In genomic region chr21:30194701-30195299, GRCh38 we compare ENCODE assay signal across 9 cellular contexts. TPM values are rescaled to one million over a fixed set of nuclear protein-coding genes. Genes with fewer than 3 reads are reported as not detected.
DNase-seq lines count a peak whose midpoint lies in the region; ATAC-seq and TF ChIP-seq lines count a peak whose summit lies in the region.
"Had no signal": no experiment of that assay in that cellular context is flagged by ENCODE, and none has a peak within 500 bp of the region (broad histone marks: within the 10 kb centered on the region; RNA-seq: fewer than 3 reads in every experiment).

No MANE protein-coding gene starts in this region.

- no peak overlapping the region for H3K4me3 ChIP-seq in cardiac muscle cell

- no peaks in the 10 kb centered on the region for H3K36me3 Mint-ChIP-seq in activated T-helper 1 cell treated with anti-CD3 and anti-CD28 coated beads, Interleukin-12 subunit alpha, Interleukin-12 subunit beta, Interleukin-2, Interleukin-4 antibody, amounts not matched to agents 30 ng/mL and 10 ng/mL and 1 ng/mL, durations not matched to agents 14 hours and 24 hours and 36 hours (ENCODE audit: low read depth)
- H3K36me3 Mint-ChIP-seq: activated naive CD4-positive, alpha-beta T cell treated with anti-CD3 and anti-CD28 coated beads, Interleukin-2, amount 50 U/mL, for 72 hours had no signal

- no peak overlapping the region for H3K4me3 Mint-ChIP-seq in activated T-helper 1 cell treated with anti-CD3 and anti-CD28 coated beads, Interleukin-12 subunit alpha, Interleukin-12 subunit beta, Interleukin-2, Interleukin-4 antibody, amounts not matched to agents 30 ng/mL and 10 ng/mL and 1 ng/mL, durations not matched to agents 14 hours and 24 hours and 36 hours

- H3K36me3 ChIP-seq in cardiac muscle cell, result no peaks in the 10 kb centered on the region

- no peaks in the 10 kb centered on the region for H3K27me3 Mint-ChIP-seq in activated T-helper 1 cell treated with anti-CD3 and anti-CD28 coated beads, Interleukin-12 subunit alpha, Interleukin-12 subunit beta, Interleukin-2, Interleukin-4 antibody, amounts not matched to agents 30 ng/mL and 10 ng/mL and 1 ng/mL, durations not matched to agents 14 hours and 24 hours and 36 hours (ENCODE audit: insufficient read depth)

- DNase-seq in cardiac muscle cell (ENCODE audit: low read depth in 1 of 2, low spot score in 1 of 2) (peak; percentile 62 to 64), Right ventricle myocardium superior (no peak), NCI-H146 treated with DMSO at 0.1 percent for 48 hours (lab: John Stamatoyannopoulos, UW; ENCODE audit: unreplicated experiment) (peak; percentile 45), left kidney (ENCODE audit: low read depth, low spot score) (peak; percentile 72), C1 segment of cervical spinal cord (lab: John Stamatoyannopoulos, UW) (no peak), posterior vena cava (ENCODE audit: low spot score) (no peak)
- no peak for DNase-seq in activated T-helper 1 cell treated with anti-CD3 and anti-CD28 coated beads, Interleukin-12 subunit alpha, Interleukin-12 subunit beta, Interleukin-2, Interleukin-4 antibody, amounts not matched to agents 30 ng/mL and 10 ng/mL and 1 ng/mL, durations not matched to agents 14 hours and 24 hours and 36 hours (ENCODE audit: low spot score)

- H3K9me3 ChIP-seq in cardiac muscle cell (ENCODE audit: low read depth), result no peaks in the 10 kb centered on the region

- no peaks in the 10 kb centered on the region for H3K4me1 ChIP-seq in cardiac muscle cell (ENCODE audit: low read depth)

- intact Hi-C loops in Right ventricle myocardium superior (cut with DNase I) (no loop called here), posterior vena cava (cut with DNase I) (no loop called here)
- intact Hi-C loops in activated T-helper 1 cell treated with anti-CD3 and anti-CD28 coated beads, Interleukin-12 subunit alpha, Interleukin-12 subunit beta, Interleukin-2, Interleukin-4 antibody, amounts not matched to agents 30 ng/mL and 10 ng/mL and 1 ng/mL, durations not matched to agents 14 hours and 24 hours and 36 hours (cut with micrococcal nuclease), result loop anchor here (1.0 kb wide), 1 partner anchor 150 kb away; no protein-coding TSS in a partner anchor

- no peaks in the 10 kb centered on the region for H3K4me1 Mint-ChIP-seq in activated T-helper 1 cell treated with anti-CD3 and anti-CD28 coated beads, Interleukin-12 subunit alpha, Interleukin-12 subunit beta, Interleukin-2, Interleukin-4 antibody, amounts not matched to agents 30 ng/mL and 10 ng/mL and 1 ng/mL, durations not matched to agents 14 hours and 24 hours and 36 hours (ENCODE audit: low read depth)

- ATAC-seq in Right ventricle myocardium superior (ENCODE audit: poor library complexity), result no peak
- ATAC-seq: activated naive CD4-positive, alpha-beta T cell treated with anti-CD3 and anti-CD28 coated beads, Interleukin-2, amount 50 U/mL, for 72 hours had no signal

- H3K27ac Mint-ChIP-seq in activated T-helper 1 cell treated with anti-CD3 and anti-CD28 coated beads, Interleukin-12 subunit alpha, Interleukin-12 subunit beta, Interleukin-2, Interleukin-4 antibody, amounts not matched to agents 30 ng/mL and 10 ng/mL and 1 ng/mL, durations not matched to agents 14 hours and 24 hours and 36 hours, result no peak overlapping the region
- H3K27ac Mint-ChIP-seq: activated naive CD4-positive, alpha-beta T cell treated with anti-CD3 and anti-CD28 coated beads, Interleukin-2, amount 50 U/mL, for 72 hours had no signal

- H3K27ac ChIP-seq in cardiac muscle cell (no peak overlapping the region), VCaP (no peak overlapping the region)

- H3K9me3 Mint-ChIP-seq in activated T-helper 1 cell treated with anti-CD3 and anti-CD28 coated beads, Interleukin-12 subunit alpha, Interleukin-12 subunit beta, Interleukin-2, Interleukin-4 antibody, amounts not matched to agents 30 ng/mL and 10 ng/mL and 1 ng/mL, durations not matched to agents 14 hours and 24 hours and 36 hours, result no peaks in the 10 kb centered on the region

- TF ChIP-seq CTCF in cardiac muscle cell (IDR thresholded peaks at IDR 0.05; ENCODE audit: low read depth, low read length) (peak; percentile 65), VCaP (conservative IDR thresholded peaks at IDR 0.05) (peak; percentile 88)

- H3K27me3 ChIP-seq in cardiac muscle cell, result peaks cover 5% of the 10 kb centered on the region

RNA-seq across cellular contexts. Expression of gene CLDN8, which starts 21.1 kb away (rescaled TPM):
- total RNA-seq in cardiac muscle cell, result not detected in 2 replicates
- polyA plus RNA-seq in cardiac muscle cell, result not detected in 2 replicates
- not detected for total RNA-seq in Right ventricle myocardium superior
- total RNA-seq in activated T-helper 1 cell treated with anti-CD3 and anti-CD28 coated beads, Interleukin-12 subunit alpha, Interleukin-12 subunit beta, Interleukin-2, Interleukin-4 antibody, amounts not matched to agents 30 ng/mL and 10 ng/mL and 1 ng/mL, durations not matched to agents 14 hours and 24 hours and 36 hours, result not detected in 2 replicates
- not detected for total RNA-seq in posterior vena cava
- total RNA-seq: activated naive CD4-positive, alpha-beta T cell treated with anti-CD3 and anti-CD28 coated beads, Interleukin-2, amount 50 U/mL, for 72 hours had no signal

RNA-seq across cellular contexts. Expression of gene CLDN17, which starts 28.2 kb away (rescaled TPM):
- total RNA-seq in cardiac muscle cell (not detected in 2 replicates), Right ventricle myocardium superior (not detected), posterior vena cava (not detected)
- polyA plus RNA-seq in cardiac muscle cell, result not detected in 2 replicates
- not detected in 2 replicates for total RNA-seq in activated T-helper 1 cell treated with anti-CD3 and anti-CD28 coated beads, Interleukin-12 subunit alpha, Interleukin-12 subunit beta, Interleukin-2, Interleukin-4 antibody, amounts not matched to agents 30 ng/mL and 10 ng/mL and 1 ng/mL, durations not matched to agents 14 hours and 24 hours and 36 hours
- total RNA-seq: activated naive CD4-positive, alpha-beta T cell treated with anti-CD3 and anti-CD28 coated beads, Interleukin-2, amount 50 U/mL, for 72 hours had no signal

Comparison
In these comparisons a context has a peak if more than half of its experiments do, and no peak if none do; other contexts are left out.
1. DNase-seq: peak in cardiac muscle cell (2 of 2), NCI-H146 treated with DMSO at 0.1 percent for 48 hours (single experiment) and left kidney (single experiment); none in Right ventricle myocardium superior (single experiment), C1 segment of cervical spinal cord (0 of 14), activated T-helper 1 cell treated with anti-CD3 and anti-CD28 coated beads, Interleukin-12 subunit alpha, Interleukin-12 subunit beta, Interleukin-2, Interleukin-4 antibody, amounts not matched to agents 30 ng/mL and 10 ng/mL and 1 ng/mL, durations not matched to agents 14 hours and 24 hours and 36 hours (single experiment) and posterior vena cava (single experiment).